1 cellular context compared by ENCODE assay signal in genomic region chr7:127651556-127652332, GRCh38.
TF ChIP-seq lines count a peak whose summit lies in the region.

TSS of gene SND1 (plus strand) at chr7:127652194. CDS start at chr7:127652374, 180 bp downstream.

TF ChIP-seq in HepG2, 621 proteins besides CTCF, POLR2A, EP300 and RAD21 (continued from another document and continues in another):
- TF ChIP-seq ZHX2 (IDR thresholded peaks at IDR 0.05; ENCODE audit: low read depth) (peak; percentile 77; the same call in 1 of the 2 replicates), ZHX2 (CRISPR knock-in tag; IDR thresholded peaks at IDR 0.05; ENCODE audit: borderline replicate concordance) (0 out of 2 replicates have a peak, but pooled peaks have one; percentile 51), ZNF790 (CRISPR knock-in tag; IDR thresholded peaks at IDR 0.05; ENCODE audit: borderline replicate concordance) (0 out of 2 replicates have a peak, but pooled peaks have one; percentile 32), SMARCE1 (IDR thresholded peaks at IDR 0.05; ENCODE audit: borderline replicate concordance) (no peak), TMF1 (CRISPR knock-in tag; IDR thresholded peaks at IDR 0.05; ENCODE audit: low read depth) (0 out of 2 replicates have a peak, but pooled peaks have one; percentile 8), HNRNPK (IDR thresholded peaks at IDR 0.05; ENCODE audit: low read depth, low read length, poor library complexity, severe bottlenecking) (peak; percentile 54), ZBTB2 (CRISPR knock-in tag; IDR thresholded peaks at IDR 0.05; ENCODE audit: low read depth) (peak; percentile 31; the same call in 1 of the 2 replicates), ZNF441 (CRISPR knock-in tag; IDR thresholded peaks at IDR 0.05; ENCODE audit: borderline replicate concordance) (peak; percentile 24; the same call in 1 of the 2 replicates), NAIF1 (CRISPR knock-in tag; IDR thresholded peaks at IDR 0.05; ENCODE audit: borderline replicate concordance) (peak; percentile 13; the same call in 1 of the 2 replicates), IRF2 (CRISPR knock-in tag; IDR thresholded peaks at IDR 0.05) (no peak; the same call in 1 of the 2 replicates), ZSCAN9 (CRISPR knock-in tag; IDR thresholded peaks at IDR 0.05; ENCODE audit: borderline replicate concordance) (no peak; the same call in none of the 2 replicates), CSRNP1 (CRISPR knock-in tag; IDR thresholded peaks at IDR 0.05) (no peak; the same call in 1 of the 2 replicates), TFDP1 (CRISPR knock-in tag; IDR thresholded peaks at IDR 0.05; ENCODE audit: borderline replicate concordance) (peak; percentile 63), ZNF318 (CRISPR knock-in tag; IDR thresholded peaks at IDR 0.05) (no peak), SMYD3 (CRISPR knock-in tag; IDR thresholded peaks at IDR 0.05) (no peak), HOXD1 (CRISPR knock-in tag; IDR thresholded peaks at IDR 0.05) (peak; percentile 58; the same call in 1 of the 2 replicates), SRSF1 (optimal IDR thresholded peaks at IDR 0.05; ENCODE audit: low read depth, low read length) (peak; percentile 35), ZNF143 (CRISPR knock-in tag; IDR thresholded peaks at IDR 0.05) (peak; percentile 89), TRIM24 (CRISPR knock-in tag; IDR thresholded peaks at IDR 0.05) (no peak), MED8 (CRISPR knock-in tag; IDR thresholded peaks at IDR 0.05; ENCODE audit: insufficient replicate concordance) (peak; percentile 19), RFX3 (CRISPR knock-in tag; IDR thresholded peaks at IDR 0.05) (no peak), ZMYM2 (CRISPR knock-in tag; IDR thresholded peaks at IDR 0.05) (no peak), SIN3A (IDR thresholded peaks at IDR 0.05; ENCODE audit: borderline replicate concordance, low read depth, low read length) (no peak), MEIS2 (CRISPR knock-in tag; IDR thresholded peaks at IDR 0.05) (no peak), EHMT2 (IDR thresholded peaks at IDR 0.05; ENCODE audit: borderline replicate concordance, low read depth, low read length) (no peak), RELA (CRISPR knock-in tag; IDR thresholded peaks at IDR 0.05) (peak; percentile 51; the same call in 1 of the 2 replicates), KLF16 (CRISPR knock-in tag; IDR thresholded peaks at IDR 0.05) (no peak), CAMTA2 (CRISPR knock-in tag; IDR thresholded peaks at IDR 0.05; ENCODE audit: borderline replicate concordance) (no peak), THYN1 (CRISPR knock-in tag; IDR thresholded peaks at IDR 0.05; ENCODE audit: borderline replicate concordance, low read depth) (no peak), DNMT3B (CRISPR knock-in tag; conservative IDR thresholded peaks at IDR 0.05) (no peak), ZMYM4 (CRISPR knock-in tag; IDR thresholded peaks at IDR 0.05) (peak; percentile 94), RFXANK (CRISPR knock-in tag; IDR thresholded peaks at IDR 0.05) (no peak), ZKSCAN5 (CRISPR knock-in tag; IDR thresholded peaks at IDR 0.05) (no peak), U2AF2 (IDR thresholded peaks at IDR 0.05; ENCODE audit: low read depth, low read length) (no peak), ZNF550 (CRISPR knock-in tag; IDR thresholded peaks at IDR 0.05; ENCODE audit: borderline replicate concordance) (no peak), ZNF12 (CRISPR knock-in tag; IDR thresholded peaks at IDR 0.05) (no peak)
- TF ChIP-seq, protein P1, sequence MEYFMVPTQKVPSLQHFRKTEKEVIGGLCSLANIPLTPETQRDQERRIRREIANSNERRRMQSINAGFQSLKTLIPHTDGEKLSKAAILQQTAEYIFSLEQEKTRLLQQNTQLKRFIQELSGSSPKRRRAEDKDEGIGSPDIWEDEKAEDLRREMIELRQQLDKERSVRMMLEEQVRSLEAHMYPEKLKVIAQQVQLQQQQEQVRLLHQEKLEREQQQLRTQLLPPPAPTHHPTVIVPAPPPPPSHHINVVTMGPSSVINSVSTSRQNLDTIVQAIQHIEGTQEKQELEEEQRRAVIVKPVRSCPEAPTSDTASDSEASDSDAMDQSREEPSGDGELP (IDR thresholded peaks at IDR 0.05; ENCODE audit: borderline replicate concordance, low read depth) = no peak; the same call in 1 of the 2 replicates
- TF ChIP-seq, protein P2, sequence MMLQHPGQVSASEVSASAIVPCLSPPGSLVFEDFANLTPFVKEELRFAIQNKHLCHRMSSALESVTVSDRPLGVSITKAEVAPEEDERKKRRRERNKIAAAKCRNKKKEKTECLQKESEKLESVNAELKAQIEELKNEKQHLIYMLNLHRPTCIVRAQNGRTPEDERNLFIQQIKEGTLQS (CRISPR knock-in tag; IDR thresholded peaks at IDR 0.05) = 0 out of 2 replicates have a peak, but pooled peaks have one; percentile 31
- TF ChIP-seq, protein P3, sequence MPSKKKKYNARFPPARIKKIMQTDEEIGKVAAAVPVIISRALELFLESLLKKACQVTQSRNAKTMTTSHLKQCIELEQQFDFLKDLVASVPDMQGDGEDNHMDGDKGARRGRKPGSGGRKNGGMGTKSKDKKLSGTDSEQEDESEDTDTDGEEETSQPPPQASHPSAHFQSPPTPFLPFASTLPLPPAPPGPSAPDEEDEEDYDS (CRISPR knock-in tag; IDR thresholded peaks at IDR 0.05) = peak; percentile 71
- TF ChIP-seq, protein P4, sequence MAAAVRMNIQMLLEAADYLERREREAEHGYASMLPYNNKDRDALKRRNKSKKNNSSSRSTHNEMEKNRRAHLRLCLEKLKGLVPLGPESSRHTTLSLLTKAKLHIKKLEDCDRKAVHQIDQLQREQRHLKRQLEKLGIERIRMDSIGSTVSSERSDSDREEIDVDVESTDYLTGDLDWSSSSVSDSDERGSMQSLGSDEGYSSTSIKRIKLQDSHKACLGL (CRISPR knock-in tag; IDR thresholded peaks at IDR 0.05) = peak; percentile 89
